Comparison of ENCODE assay signal across 12 cellular contexts in genomic region chr12:52249041-52249461, GRCh38. TPM values are rescaled to one million over a fixed set of nuclear protein-coding genes. Genes with fewer than 3 reads are reported as not detected.
A peak's percentile ranks its signal among the peaks of the same experiment; 100 is the strongest.
DNase-seq lines count a peak whose midpoint lies in the region; ATAC-seq and TF ChIP-seq lines count a peak whose summit lies in the region.
"Had no signal": no experiment of that assay in that cellular context is flagged by ENCODE, and none has a peak within 500 bp of the region (broad histone marks: within the 10 kb centered on the region; RNA-seq: fewer than 3 reads in every experiment).

No MANE protein-coding gene starts in this region.

- no peak overlapping the region for H3T11ph ChIP-seq in H9 (ENCODE audit: low read length)

- ATAC-seq in T-helper 17 cell, result no peak
- ATAC-seq in heart right ventricle, result peak; percentile 47 to 91 (median 72)
- ATAC-seq in psoas muscle, result peak; percentile 56 to 68 (median 60)
- no peak for ATAC-seq in GM19035 (IDR thresholded peaks at IDR 0.05; ENCODE audit: unreplicated experiment)
- ATAC-seq: GM12878 had no signal

- H3K27me3 Mint-ChIP-seq in H9 (ENCODE audit: low read depth) (peaks cover 65% of the 10 kb centered on the region), T-helper 17 cell (peaks cover 20% of the 10 kb centered on the region)

- H3K23ac ChIP-seq in H9 (ENCODE audit: insufficient read length, low read depth, low read length), result no peak overlapping the region

- H2AK5ac ChIP-seq in H9 (ENCODE audit: insufficient read length, low read length), result no peak overlapping the region

- H2BK12ac ChIP-seq in H9 (ENCODE audit: insufficient read length, low read depth, low read length), result no peak overlapping the region

- H3K36me3 Mint-ChIP-seq in H9 (ENCODE audit: insufficient read depth in 1 of 3, low read depth in 3 of 3) (no peaks in the 10 kb centered on the region), T-helper 17 cell (ENCODE audit: low read depth) (no peaks in the 10 kb centered on the region)
- H3K36me3 Mint-ChIP-seq: brain had no signal

- H3K9ac ChIP-seq in H9 (ENCODE audit: extremely low read depth, insufficient read length, low read length), result no peak overlapping the region

- no peak overlapping the region for H4K91ac ChIP-seq in H9 (ENCODE audit: insufficient read length, low read depth, low read length)

- no CpG with 5 or more reads among the region's 5 CpGs for WGBS in H9 (ENCODE audit: extremely low coverage, insufficient read length, low lambda C conversion rate)
- 43 to 49% methylated on average over 5 of the region's 5 CpGs for WGBS in heart right ventricle, 2 donors
- WGBS in psoas muscle, 3 donors, result 25 to 28% (median 27%) methylated on average over 5 of the region's 5 CpGs

- no peaks in the 10 kb centered on the region for H3K79me2 ChIP-seq in H9 (ENCODE audit: insufficient read depth, low read length)

- DNase-seq in H9, result peak; percentile 25
- no peak for DNase-seq in T-helper 17 cell
- DNase-seq in heart right ventricle, result peak; percentile 58 to 61
- DNase-seq in psoas muscle, result peak; percentile 64 to 77
- no peak for DNase-seq in effector CD4-positive, alpha-beta T cell
- DNase-seq in stimulated activated CD4-positive, alpha-beta T cell treated with anti-CD3 and anti-CD28 coated beads, Interleukin-1b, Interleukin-23, amount 100 ng/mL, for 48 hours, result no peak
- no peak for DNase-seq in NCI-H1048 (lab: John Stamatoyannopoulos, UW)

- TF ChIP-seq CTCF in H9 (conservative IDR thresholded peaks at IDR 0.05) (no peak), heart right ventricle (IDR thresholded peaks at IDR 0.05) (no peak), psoas muscle (IDR thresholded peaks at IDR 0.05) (no peak)

- H3K4me1 Mint-ChIP-seq in H9 (peaks cover 27 to 36% of the 10 kb centered on the region in 2 experiments), T-helper 17 cell (peaks cover 44% of the 10 kb centered on the region)

- H4K20me1 ChIP-seq in H9 (ENCODE audit: control insufficient read depth, insufficient read depth, insufficient read length), result no peaks in the 10 kb centered on the region

- H3K4ac ChIP-seq in H9 (ENCODE audit: low read depth, low read length), result no peak overlapping the region

- H3K14ac ChIP-seq in H9 (ENCODE audit: insufficient read depth, low read length), result no peak overlapping the region

- H4K8ac ChIP-seq in H9 (replicated peaks; ENCODE audit: insufficient read length, low read depth, low read length), result no peak overlapping the region

- no peaks in the 10 kb centered on the region for H3K23me2 ChIP-seq in H9 (ENCODE audit: insufficient read length, low read depth, low read length, poor library complexity, severe bottlenecking)

- no peak overlapping the region for H3K56ac ChIP-seq in H9 (ENCODE audit: insufficient read length, low read depth, low read length)

- H3K27me3 ChIP-seq in H9 (ENCODE audit: insufficient read depth, low read length) (no peaks in the 10 kb centered on the region; the same call in 1 of the 2 replicates), heart right ventricle (peaks cover 0 to 39% (median 22%) of the 10 kb centered on the region in 7 donors), psoas muscle (ENCODE audit: insufficient read depth in 3 of 3, low read length in 2 of 3) (no peaks in the 10 kb centered on the region)

- H3K4me1 ChIP-seq in H9 (ENCODE audit: insufficient read depth, low read length) (peaks cover 2% of the 10 kb centered on the region; the same call in 1 of the 2 replicates), heart right ventricle (peaks cover 0 to 31% (median 20%) of the 10 kb centered on the region in 9 donors), psoas muscle (peaks cover 35% of the 10 kb centered on the region)

- no peak overlapping the region for H2BK120ac ChIP-seq in H9 (ENCODE audit: low read depth, low read length, poor library complexity, severe bottlenecking)

- H3K79me1 ChIP-seq in H9 (ENCODE audit: insufficient read depth, low read depth, low read length, poor library complexity, severe bottlenecking), result no peaks in the 10 kb centered on the region

- no peak overlapping the region for H2BK5ac ChIP-seq in H9 (ENCODE audit: insufficient read length, low read length)

- no peak overlapping the region for H3K4me2 ChIP-seq in H9 (ENCODE audit: insufficient read depth, insufficient read length, low read length)

- H3K4me3 Mint-ChIP-seq in H9 (no peak overlapping the region; a peak in 1 of 5 replicates), T-helper 17 cell (no peak overlapping the region)
- H3K4me3 Mint-ChIP-seq: brain had no signal

- H3K9me3 Mint-ChIP-seq in H9, result no peaks in the 10 kb centered on the region

- no peak overlapping the region for H3K27ac Mint-ChIP-seq in H9
- H3K27ac Mint-ChIP-seq in T-helper 17 cell, result peak overlapping the region; percentile 75

- intact Hi-C loops in heart right ventricle (cut with DNase I) (no loop called here), psoas muscle (cut with DNase I) (no loop called here)

- H3K27ac ChIP-seq in H9 (ENCODE audit: insufficient read length, low read depth, low read length), result no peak overlapping the region
- H3K27ac ChIP-seq in heart right ventricle, result peak overlapping the region in 1 of 10 donors; percentile 9
- H3K27ac ChIP-seq in psoas muscle, result peak overlapping the region; percentile 60

- H3K9me3 ChIP-seq in H9 (ENCODE audit: control insufficient read depth, low read depth, low read length) (no peaks in the 10 kb centered on the region), T-helper 17 cell (ENCODE audit: control insufficient read depth, low read length, poor library complexity, severe bottlenecking) (no peaks in the 10 kb centered on the region), heart right ventricle (no peaks in the 10 kb centered on the region), psoas muscle (no peaks in the 10 kb centered on the region)

- no peak overlapping the region for H2AFZ ChIP-seq in H9 (ENCODE audit: low read length)

- H4K5ac ChIP-seq in H9 (ENCODE audit: insufficient read length, low read depth, low read length), result no peak overlapping the region

- no peak overlapping the region for H2BK20ac ChIP-seq in H9 (ENCODE audit: low read depth, low read length, poor library complexity, severe bottlenecking)

- H3K18ac ChIP-seq in H9 (ENCODE audit: insufficient read length, low read depth, low read length), result no peak overlapping the region

- H2BK15ac ChIP-seq in H9 (ENCODE audit: low read depth, low read length), result no peak overlapping the region

- H3K4me3 ChIP-seq in heart right ventricle (no peak overlapping the region), psoas muscle (no peak overlapping the region)
- H3K4me3 ChIP-seq: GM12878 had no signal

- no peaks in the 10 kb centered on the region for H3K36me3 ChIP-seq in heart right ventricle
- no peaks in the 10 kb centered on the region for H3K36me3 ChIP-seq in psoas muscle (ENCODE audit: insufficient read depth in 1 of 2, low read depth in 1 of 2)

RNA-seq across cellular contexts. Expression of gene KRT7, which starts 16.0 kb away (rescaled TPM):
- 8.9 and 10.0 TPM in 2 replicates for total RNA-seq in H9 (2021)
- under 1 TPM in 1 of 2 donors, not detected in 1; 0.70 TPM for total RNA-seq in T-helper 17 cell
- 10 to 100 TPM in 1 of 10 donors, 1 to 10 TPM in 4, under 1 TPM in 2, not detected in 3; 0.59 to 10.8 (median 2.3) TPM for total RNA-seq in heart right ventricle
- polyA plus RNA-seq in heart right ventricle, result 1 to 10 TPM in 1 of 2 donors, under 1 TPM in 1; 0.88 to 1.4 TPM
- 1 to 10 TPM in 3 of 4 donors, under 1 TPM in 1; 0.39 to 3.9 (median 1.9) TPM for total RNA-seq in psoas muscle
- polyA plus RNA-seq in psoas muscle, result 1 to 10 TPM in 2 of 3 donors, under 1 TPM in 1; 0.56 to 2.2 (median 1.6) TPM

RNA-seq across cellular contexts. Expression of gene KRT86, which starts 25.4 kb away (rescaled TPM):
- total RNA-seq in H9 (2021) (not detected in 2 replicates), T-helper 17 cell (under 1 TPM in 1 of 2 donors, not detected in 1; 0.21 TPM), heart right ventricle (under 1 TPM in 1 of 10 donors, not detected in 9; 0.19 TPM), psoas muscle (under 1 TPM in 1 of 4 donors, not detected in 3; 0.77 TPM)
- polyA plus RNA-seq in heart right ventricle (under 1 TPM in 1 of 2 donors, not detected in 1; 0.01 TPM), psoas muscle (under 1 TPM in 2 of 3 donors, not detected in 1; 0.01 to 0.05 TPM)
- total RNA-seq: activated CD8-positive, alpha-beta memory T cell treated with anti-CD3 and anti-CD28 coated beads for 36 hours had no signal
- polyA plus RNA-seq: liver had no signal

RNA-seq across cellular contexts. Expression of gene KRT81, which starts 42.3 kb away (rescaled TPM):
- not detected in 2 replicates for total RNA-seq in H9 (2021)
- not detected for total RNA-seq in T-helper 17 cell
- total RNA-seq in heart right ventricle, result not detected
- not detected for polyA plus RNA-seq in heart right ventricle
- total RNA-seq in psoas muscle, result not detected
- polyA plus RNA-seq in psoas muscle, result under 1 TPM in 2 of 3 donors, not detected in 1; 0.03 to 0.14 TPM
- total RNA-seq: activated CD8-positive, alpha-beta memory T cell treated with anti-CD3 and anti-CD28 coated beads for 36 hours; liver had no signal
- polyA plus RNA-seq: liver had no signal

RNA-seq across cellular contexts. Expression of gene KRT80, which starts 57.2 kb away (rescaled TPM):
- total RNA-seq in H9 (2021) (0.07 TPM in 1 of 2 replicates, not detected in the other), T-helper 17 cell (not detected), heart right ventricle (under 1 TPM in 9 of 10 donors, not detected in 1; 0.07 to 0.79 (median 0.16) TPM), psoas muscle (10 to 100 TPM in 1 of 4 donors, 1 to 10 TPM in 2, under 1 TPM in 1; 0.11 to 14.0 (median 2.9) TPM)
- polyA plus RNA-seq in heart right ventricle (under 1 TPM; 0.07 to 0.32 TPM), psoas muscle (under 1 TPM; 0.13 to 0.44 (median 0.24) TPM)
- total RNA-seq: activated CD8-positive, alpha-beta memory T cell treated with anti-CD3 and anti-CD28 coated beads for 36 hours; GM12878 had no signal

Comparison
In these comparisons a context has a peak if more than half of its experiments do, and no peak if none do; other contexts are left out.
1. DNase-seq: peak in H9 (single experiment), heart right ventricle (2 of 2) and psoas muscle (2 of 2); none in T-helper 17 cell (0 of 3), effector CD4-positive, alpha-beta T cell (single experiment), stimulated activated CD4-positive, alpha-beta T cell treated with anti-CD3 and anti-CD28 coated beads, Interleukin-1b, Interleukin-23, amount 100 ng/mL, for 48 hours (single experiment) and NCI-H1048 (single experiment).
2. ATAC-seq: peak in heart right ventricle (8 of 8) and psoas muscle (4 of 4); none in T-helper 17 cell (single experiment) and GM19035 (single experiment).